29 cellular contexts compared by ENCODE assay signal in genomic region chr10:24174014-24174413, GRCh38.
"Had no signal": no experiment of that assay in that cellular context is flagged by ENCODE, and none has a peak within 500 bp of the region (broad histone marks: within the 10 kb centered on the region; RNA-seq: fewer than 3 reads in every experiment).

No MANE protein-coding gene starts in this region.

- H3K4me3 ChIP-seq: heart right ventricle, left lung, lung, mucosa of descending colon, sigmoid colon, upper lobe of right lung had no signal

- DNase-seq: activated CD4-positive, alpha-beta T cell treated with anti-CD3 and anti-CD28 coated beads, Interleukin-2, amount 10 ng/mL, durations not matched to agents 24 days and 14 days; activated CD4-positive, CD25-positive, alpha-beta regulatory T cell treated with anti-CD3 and anti-CD28 coated beads, Interleukin-2, amount 50 U/mL, for 72 hours; activated CD8-positive, alpha-beta memory T cell treated with anti-CD3 and anti-CD28 coated beads, Interleukin-2, amount 10 ng/mL, durations not matched to agents 7 days and 5 days; activated CD8-positive, alpha-beta T cell treated with anti-CD3 and anti-CD28 coated beads for 36 hours; activated naive CD4-positive, alpha-beta T cell; activated T-cell treated with anti-CD3 and anti-CD28 coated beads, Interleukin-2, amount 50 U/mL, for 48 hours; dermis blood vessel endothelial cell; effector CD4-positive, alpha-beta T cell; heart right ventricle; kidney glomerular epithelial cell; left lung; mucosa of descending colon; retina; sigmoid colon; small intestine; stimulated activated CD4-positive, alpha-beta T cell treated with anti-CD3 and anti-CD28 coated beads, Interleukin-4, amount 100 ng/mL, for 24 hours; stimulated activated naive CD8-positive, alpha-beta T cell treated with anti-CD3 and anti-CD28 coated beads, Interleukin-15, amount 100 ng/mL, for 72 hours; substantia nigra; SW 1271; T-helper 17 cell; T1000; upper lobe of right lung had no signal

- H3K9me3 ChIP-seq: upper lobe of right lung had no signal

- H3K4me1 Mint-ChIP-seq: activated CD4-positive, alpha-beta T cell treated with anti-CD3 and anti-CD28 coated beads, Interleukin-2, amount 10 ng/mL, durations not matched to agents 24 days and 14 days; activated CD8-positive, alpha-beta memory T cell treated with anti-CD3 and anti-CD28 coated beads, Interleukin-2, amount 10 ng/mL, durations not matched to agents 7 days and 5 days; stimulated activated effector memory CD8-positive, alpha-beta T cell treated with anti-CD3 and anti-CD28 coated beads, Interleukin-12 subunit alpha, Interleukin-12 subunit beta, amount 100 ng/mL, for 72 hours; stimulated activated naive CD8-positive, alpha-beta T cell treated with anti-CD3 and anti-CD28 coated beads, Interleukin-15, amount 100 ng/mL, for 72 hours; T-helper 17 cell had no signal

- H3K4me1 ChIP-seq: left lung, sigmoid colon, upper lobe of right lung had no signal

- H3K9me3 Mint-ChIP-seq: activated CD4-positive, alpha-beta T cell treated with anti-CD3 and anti-CD28 coated beads, Interleukin-2, amount 10 ng/mL, durations not matched to agents 24 days and 14 days had no signal

- H3K27me3 Mint-ChIP-seq: activated CD4-positive, alpha-beta T cell treated with anti-CD3 and anti-CD28 coated beads, Interleukin-2, amount 10 ng/mL, durations not matched to agents 24 days and 14 days; activated CD8-positive, alpha-beta memory T cell treated with anti-CD3 and anti-CD28 coated beads, Interleukin-2, amount 10 ng/mL, durations not matched to agents 7 days and 5 days; activated CD8-positive, alpha-beta T cell treated with anti-CD3 and anti-CD28 coated beads for 36 hours; natural killer cell treated with Interleukin-12 subunit alpha and Interleukin-12 subunit beta and Interleukin-15 and Interleukin-18, amount 100 ng/mL, for 72 hours; progenitor cell of endocrine pancreas; stimulated activated naive CD8-positive, alpha-beta T cell treated with anti-CD3 and anti-CD28 coated beads, Interleukin-15, amount 100 ng/mL, for 72 hours; T-helper 17 cell had no signal

- FAIRE-seq: colon, endometrium, small intestine had no signal

- H3K36me3 Mint-ChIP-seq: activated CD8-positive, alpha-beta memory T cell treated with anti-CD3 and anti-CD28 coated beads, Interleukin-2, amount 10 ng/mL, durations not matched to agents 7 days and 5 days; activated naive CD4-positive, alpha-beta T cell treated with anti-CD3 and anti-CD28 coated beads, Interleukin-2, amount 50 U/mL, for 72 hours; natural killer cell treated with Interleukin-12 subunit alpha and Interleukin-12 subunit beta and Interleukin-15 and Interleukin-18, amount 100 ng/mL, for 72 hours; stimulated activated effector memory CD8-positive, alpha-beta T cell treated with anti-CD3 and anti-CD28 coated beads, Interleukin-12 subunit alpha, Interleukin-12 subunit beta, amount 100 ng/mL, for 72 hours had no signal

- H3K27ac ChIP-seq: heart right ventricle, left lung, sigmoid colon, upper lobe of right lung had no signal

- H3K36me3 ChIP-seq: heart right ventricle, left lung, sigmoid colon, upper lobe of right lung had no signal

- H3K27me3 ChIP-seq: heart right ventricle, left lung, sigmoid colon, upper lobe of right lung had no signal

- ATAC-seq: activated CD8-positive, alpha-beta memory T cell treated with anti-CD3 and anti-CD28 coated beads, Interleukin-2, amount 10 ng/mL, durations not matched to agents 7 days and 5 days; activated CD8-positive, alpha-beta T cell treated with anti-CD3 and anti-CD28 coated beads for 36 hours; activated naive CD4-positive, alpha-beta T cell treated with anti-CD3 and anti-CD28 coated beads, Interleukin-2, amount 50 U/mL, for 72 hours; heart right ventricle; left lung; mucosa of descending colon; natural killer cell treated with Interleukin-12 subunit alpha and Interleukin-12 subunit beta and Interleukin-15 and Interleukin-18, amount 100 ng/mL, for 72 hours; stimulated activated effector memory CD8-positive, alpha-beta T cell treated with anti-CD3 and anti-CD28 coated beads, Interleukin-12 subunit alpha, Interleukin-12 subunit beta, amount 100 ng/mL, for 72 hours; stimulated activated naive CD8-positive, alpha-beta T cell treated with anti-CD3 and anti-CD28 coated beads, Interleukin-15, amount 100 ng/mL, for 72 hours; T-helper 17 cell; upper lobe of right lung had no signal

- H3K4me3 Mint-ChIP-seq: activated CD4-positive, alpha-beta T cell treated with anti-CD3 and anti-CD28 coated beads, Interleukin-2, amount 10 ng/mL, durations not matched to agents 24 days and 14 days; activated CD8-positive, alpha-beta memory T cell treated with anti-CD3 and anti-CD28 coated beads, Interleukin-2, amount 10 ng/mL, durations not matched to agents 7 days and 5 days; activated CD8-positive, alpha-beta T cell treated with anti-CD3 and anti-CD28 coated beads for 36 hours; natural killer cell treated with Interleukin-12 subunit alpha and Interleukin-12 subunit beta and Interleukin-15 and Interleukin-18, amount 100 ng/mL, for 72 hours; stimulated activated effector memory CD8-positive, alpha-beta T cell treated with anti-CD3 and anti-CD28 coated beads, Interleukin-12 subunit alpha, Interleukin-12 subunit beta, amount 100 ng/mL, for 72 hours; stimulated activated naive CD8-positive, alpha-beta T cell treated with anti-CD3 and anti-CD28 coated beads, Interleukin-15, amount 100 ng/mL, for 72 hours; T-helper 17 cell had no signal

- H3K27ac Mint-ChIP-seq: activated CD4-positive, alpha-beta T cell treated with anti-CD3 and anti-CD28 coated beads, Interleukin-2, amount 10 ng/mL, durations not matched to agents 24 days and 14 days; activated CD8-positive, alpha-beta memory T cell treated with anti-CD3 and anti-CD28 coated beads, Interleukin-2, amount 10 ng/mL, durations not matched to agents 7 days and 5 days; activated CD8-positive, alpha-beta T cell treated with anti-CD3 and anti-CD28 coated beads for 36 hours; activated naive CD4-positive, alpha-beta T cell treated with anti-CD3 and anti-CD28 coated beads, Interleukin-2, amount 50 U/mL, for 72 hours; natural killer cell treated with Interleukin-12 subunit alpha and Interleukin-12 subunit beta and Interleukin-15 and Interleukin-18, amount 100 ng/mL, for 72 hours; progenitor cell of endocrine pancreas; stimulated activated effector memory CD8-positive, alpha-beta T cell treated with anti-CD3 and anti-CD28 coated beads, Interleukin-12 subunit alpha, Interleukin-12 subunit beta, amount 100 ng/mL, for 72 hours; stimulated activated naive CD8-positive, alpha-beta T cell treated with anti-CD3 and anti-CD28 coated beads, Interleukin-15, amount 100 ng/mL, for 72 hours; T-helper 17 cell had no signal
